In genomic region chr10:93440591-93441012, GRCh38 we compare ENCODE assay signal across 14 cellular contexts. TPM values are rescaled to one million over a fixed set of nuclear protein-coding genes. Genes with fewer than 3 reads are reported as not detected.
A peak's percentile ranks its signal among the peaks of the same experiment; 100 is the strongest.
DNase-seq lines count a peak whose midpoint lies in the region; ATAC-seq, FAIRE-seq and TF ChIP-seq lines count a peak whose summit lies in the region.
"Had no signal": no experiment of that assay in that cellular context is flagged by ENCODE, and none has a peak within 500 bp of the region (broad histone marks: within the 10 kb centered on the region; RNA-seq: fewer than 3 reads in every experiment).

No MANE protein-coding gene starts in this region.

- intact Hi-C loops in HCT116 (cut with micrococcal nuclease) = no loop called here
- intact Hi-C loops in activated T-helper 2 cell treated with anti-CD3 and anti-CD28 coated beads, Interferon-gamma antibody, Interleukin-2, Interleukin-4, amounts not matched to agents 10 μg/mL and 5 μg/mL and 100 μg/mL, durations not matched to agents 14 hours and 24 hours and 36 hours (cut with micrococcal nuclease) = no loop called here

- H3K4me2 ChIP-seq in HCT116 (ENCODE audit: low read length) (peak overlapping the region; percentile 59), keratinocyte (ENCODE audit: control insufficient read depth, extremely low read depth, insufficient read depth, low read depth, low read length) (no peak overlapping the region)

- no peaks in the 10 kb centered on the region for H3K27me3 ChIP-seq in HCT116 (ENCODE audit: insufficient read depth, low read length)
- H3K27me3 ChIP-seq in adipocyte (replicated peaks; ENCODE audit: control insufficient read depth, insufficient read depth, low read length) = no peaks in the 10 kb centered on the region
- no peaks in the 10 kb centered on the region for H3K27me3 ChIP-seq in keratinocyte (ENCODE audit: control insufficient read depth, extremely low read depth, insufficient read depth, low read length)
- H3K27me3 ChIP-seq in suprapubic skin = no peaks in the 10 kb centered on the region

- POLR2A ChIA-PET in HCT116 (lab: Charles Lee) = interaction anchor here (0.7 to 4.3 kb wide), 8 partner anchors 21 to 46 kb away, joined by 3 to 22 read pairs (median 6); partner anchors contain the start of gene MYOF

- H3K27ac Mint-ChIP-seq in activated T-helper 2 cell treated with anti-CD3 and anti-CD28 coated beads, Interferon-gamma antibody, Interleukin-2, Interleukin-4, amounts not matched to agents 10 μg/mL and 5 μg/mL and 100 μg/mL, durations not matched to agents 14 hours and 24 hours and 36 hours = no peak overlapping the region
- H3K27ac Mint-ChIP-seq: activated CD8-positive, alpha-beta memory T cell treated with anti-CD3 and anti-CD28 coated beads, Interleukin-2, amount 10 ng/mL, durations not matched to agents 7 days and 5 days; dendritic cell treated with granulocyte-macrophage colony-stimulating factor and Interleukin-4, amounts not matched to agents 40 ng/mL and 50 ng/mL, for 4 days had no signal

- 20% methylated on average over 2 of the region's 2 CpGs for WGBS in suprapubic skin

- dilution Hi-C loops in keratinocyte (cut with MboI; ENCODE audit: extremely low pct_ligation_motif_present, low sequenced_read_pairs) = no loop called here

- TF ChIP-seq RAD21 in HCT116 (IDR thresholded peaks at IDR 0.05; ENCODE audit: low read depth) = no peak

- H3K27me3 Mint-ChIP-seq in activated T-helper 2 cell treated with anti-CD3 and anti-CD28 coated beads, Interferon-gamma antibody, Interleukin-2, Interleukin-4, amounts not matched to agents 10 μg/mL and 5 μg/mL and 100 μg/mL, durations not matched to agents 14 hours and 24 hours and 36 hours (ENCODE audit: low read depth) = no peaks in the 10 kb centered on the region
- H3K27me3 Mint-ChIP-seq: activated CD8-positive, alpha-beta memory T cell treated with anti-CD3 and anti-CD28 coated beads, Interleukin-2, amount 10 ng/mL, durations not matched to agents 7 days and 5 days; dendritic cell treated with granulocyte-macrophage colony-stimulating factor and Interleukin-4, amounts not matched to agents 40 ng/mL and 50 ng/mL, for 4 days had no signal

- DNase-seq in HCT116 (ENCODE audit: low read depth, low spot score) (no peak), adipocyte (ENCODE audit: low read depth) (peak; percentile 77), keratinocyte (ENCODE audit: low read depth, low spot score) (no peak), suprapubic skin (ENCODE audit: low spot score in 2 of 2) (no peak), epidermal melanocyte (ENCODE audit: insufficient read length, low spot score) (no peak), NCI-H526 (lab: John Stamatoyannopoulos, UW) (no peak), inferior parietal cortex (ENCODE audit: extremely low spot score) (no peak)
- no peak for DNase-seq in activated T-helper 2 cell treated with anti-CD3 and anti-CD28 coated beads, Interferon-gamma antibody, Interleukin-2, Interleukin-4, amounts not matched to agents 10 μg/mL and 5 μg/mL and 100 μg/mL, durations not matched to agents 14 hours and 24 hours and 36 hours (ENCODE audit: low spot score)
- DNase-seq: activated CD8-positive, alpha-beta memory T cell treated with anti-CD3 and anti-CD28 coated beads, Interleukin-2, amount 10 ng/mL, durations not matched to agents 7 days and 5 days; GF-D8; MV-4-11; stimulated activated CD4-positive, alpha-beta T cell treated with anti-CD3 and anti-CD28 coated beads, Interleukin-4, amount 100 ng/mL, for 24 hours had no signal

- H3K36me3 Mint-ChIP-seq in activated T-helper 2 cell treated with anti-CD3 and anti-CD28 coated beads, Interferon-gamma antibody, Interleukin-2, Interleukin-4, amounts not matched to agents 10 μg/mL and 5 μg/mL and 100 μg/mL, durations not matched to agents 14 hours and 24 hours and 36 hours (ENCODE audit: low read depth) = no peaks in the 10 kb centered on the region
- H3K36me3 Mint-ChIP-seq: activated CD8-positive, alpha-beta memory T cell treated with anti-CD3 and anti-CD28 coated beads, Interleukin-2, amount 10 ng/mL, durations not matched to agents 7 days and 5 days had no signal

- no peak for ATAC-seq in HCT116
- ATAC-seq: activated CD8-positive, alpha-beta memory T cell treated with anti-CD3 and anti-CD28 coated beads, Interleukin-2, amount 10 ng/mL, durations not matched to agents 7 days and 5 days had no signal

- peaks cover 99% of the 10 kb centered on the region for H3K79me2 ChIP-seq in HCT116 (ENCODE audit: insufficient read depth, low read length)
- H3K79me2 ChIP-seq in keratinocyte (ENCODE audit: control insufficient read depth, insufficient read depth, low read length) = peaks cover 59% of the 10 kb centered on the region

- H3K9me3 ChIP-seq in HCT116 (ENCODE audit: control insufficient read depth in 1 of 2, insufficient read depth in 1 of 2, low read depth in 1 of 2, low read length in 2 of 2) = no peaks in the 10 kb centered on the region
- H3K9me3 ChIP-seq in adipocyte (ENCODE audit: control insufficient read depth, low read length) = no peaks in the 10 kb centered on the region
- no peaks in the 10 kb centered on the region for H3K9me3 ChIP-seq in keratinocyte (ENCODE audit: control insufficient read depth, low read depth, low read length)
- no peaks in the 10 kb centered on the region for H3K9me3 ChIP-seq in suprapubic skin

- H3K4me1 Mint-ChIP-seq in activated T-helper 2 cell treated with anti-CD3 and anti-CD28 coated beads, Interferon-gamma antibody, Interleukin-2, Interleukin-4, amounts not matched to agents 10 μg/mL and 5 μg/mL and 100 μg/mL, durations not matched to agents 14 hours and 24 hours and 36 hours (ENCODE audit: low read depth) = peaks cover 3% of the 10 kb centered on the region
- H3K4me1 Mint-ChIP-seq: activated CD8-positive, alpha-beta memory T cell treated with anti-CD3 and anti-CD28 coated beads, Interleukin-2, amount 10 ng/mL, durations not matched to agents 7 days and 5 days had no signal

- RAD21 ChIA-PET in HCT116 (lab: Charles Lee; ENCODE audit: low non-redundant PET in 1 of 2, low total read pairs in 2 of 2, uncharacterized antibody in 2 of 2, unreplicated experiment in 2 of 2) = interaction anchor here (0.6 to 2.0 kb wide), 2 partner anchors 25 to 42 kb away, joined by 6 to 7 read pairs; partner anchors contain the start of gene MYOF (in 1 of the 2)

- no peak for TF ChIP-seq EP300 in suprapubic skin (IDR thresholded peaks at IDR 0.05)

- no TSS peak for BruUV-seq in HCT116 (replicated peaks; lab: Mats Ljungman, UMichigan)

- H4K20me1 ChIP-seq in HCT116 (ENCODE audit: insufficient read depth) (no peaks in the 10 kb centered on the region), keratinocyte (ENCODE audit: control insufficient read depth, extremely low read depth, insufficient read depth, low read length) (no peaks in the 10 kb centered on the region)

- H3K27ac ChIP-seq in HCT116 (ENCODE audit: low read depth, low read length) = peak overlapping the region; percentile 100
- peak overlapping the region; percentile 54 for H3K27ac ChIP-seq in keratinocyte (ENCODE audit: control insufficient read depth, insufficient read depth, low read length)
- peak overlapping the region; percentile 98 for H3K27ac ChIP-seq in suprapubic skin

- H3K9ac ChIP-seq in HCT116 (ENCODE audit: low read length) (peak overlapping the region; percentile 76), adipocyte (ENCODE audit: low read length) (peak overlapping the region; percentile 87), keratinocyte (ENCODE audit: control insufficient read depth, extremely low read depth, insufficient read depth, low read length) (no peak overlapping the region)

- no peak for FAIRE-seq in keratinocyte (lab: Jason Lieb, UNC)

- TF ChIP-seq CTCF in HCT116 (IDR thresholded peaks at IDR 0.05 in 2 of 3, conservative IDR thresholded peaks at IDR 0.05 in 1 of 3; ENCODE audit: borderline replicate concordance in 1 of 3, insufficient read depth in 1 of 3, low read depth in 2 of 3, low read length in 2 of 3) (no peak), keratinocyte (optimal IDR thresholded peaks at IDR 0.05 in 1 of 3, IDR thresholded peaks at IDR 0.05 in 1 of 3, conservative IDR thresholded peaks at IDR 0.05 in 1 of 3; ENCODE audit: extremely low read depth in 1 of 3, insufficient read depth in 2 of 3, low read length in 3 of 3) (no peak), suprapubic skin (IDR thresholded peaks at IDR 0.05) (peak in 1 of 2 donors; percentile 8)

- no peaks in the 10 kb centered on the region for H3K9me3 Mint-ChIP-seq in activated T-helper 2 cell treated with anti-CD3 and anti-CD28 coated beads, Interferon-gamma antibody, Interleukin-2, Interleukin-4, amounts not matched to agents 10 μg/mL and 5 μg/mL and 100 μg/mL, durations not matched to agents 14 hours and 24 hours and 36 hours
- H3K9me3 Mint-ChIP-seq: dendritic cell treated with granulocyte-macrophage colony-stimulating factor and Interleukin-4, amounts not matched to agents 40 ng/mL and 50 ng/mL, for 4 days had no signal

- no peak overlapping the region for H3K4me3 ChIP-seq in HCT116 (replicated peaks in 1 of 2; ENCODE audit: low read depth in 1 of 2, low read length in 2 of 2)
- H3K4me3 ChIP-seq in adipocyte (ENCODE audit: low read length) = peak overlapping the region; percentile 57
- no peak overlapping the region for H3K4me3 ChIP-seq in keratinocyte (ENCODE audit: control insufficient read depth in 2 of 3, extremely low read depth in 1 of 3, insufficient read depth in 2 of 3, low read depth in 1 of 3, low read length in 3 of 3)
- no peak overlapping the region for H3K4me3 ChIP-seq in suprapubic skin
- H3K4me3 ChIP-seq: lung had no signal

- peaks cover 0 to 30% of the 10 kb centered on the region in 2 experiments; a peak in 2 of 4 replicates for H3K36me3 ChIP-seq in HCT116 (ENCODE audit: control insufficient read depth in 1 of 2, insufficient read depth in 2 of 2, low read length in 2 of 2)
- peaks cover 20% of the 10 kb centered on the region for H3K36me3 ChIP-seq in adipocyte (ENCODE audit: control insufficient read depth, insufficient read depth, low read length, severe bottlenecking)
- H3K36me3 ChIP-seq in keratinocyte (ENCODE audit: control insufficient read depth in 2 of 2, extremely low read depth in 1 of 2, insufficient read depth in 2 of 2, low read length in 2 of 2) = peaks cover 13 to 19% of the 10 kb centered on the region in 2 experiments
- no peaks in the 10 kb centered on the region for H3K36me3 ChIP-seq in suprapubic skin

- CTCF ChIA-PET in HCT116 (lab: Charles Lee) = interaction anchor here (1.1 to 2.3 kb wide), 2 partner anchors 35 to 42 kb away, joined by 3 to 14 read pairs; partner anchors contain the start of gene MYOF

- H3K4me3 Mint-ChIP-seq in activated T-helper 2 cell treated with anti-CD3 and anti-CD28 coated beads, Interferon-gamma antibody, Interleukin-2, Interleukin-4, amounts not matched to agents 10 μg/mL and 5 μg/mL and 100 μg/mL, durations not matched to agents 14 hours and 24 hours and 36 hours (ENCODE audit: low read depth) = no peak overlapping the region
- H3K4me3 Mint-ChIP-seq: activated CD8-positive, alpha-beta memory T cell treated with anti-CD3 and anti-CD28 coated beads, Interleukin-2, amount 10 ng/mL, durations not matched to agents 7 days and 5 days; dendritic cell treated with granulocyte-macrophage colony-stimulating factor and Interleukin-4, amounts not matched to agents 40 ng/mL and 50 ng/mL, for 4 days had no signal

- H3K9me2 ChIP-seq in HCT116 (ENCODE audit: insufficient read depth) = no peaks in the 10 kb centered on the region

- H2AFZ ChIP-seq in HCT116 (ENCODE audit: low read depth, low read length, poor library complexity, severe bottlenecking) = no peak overlapping the region
- no peak overlapping the region for H2AFZ ChIP-seq in keratinocyte (ENCODE audit: control insufficient read depth, low read length)

- H3K4me1 ChIP-seq in HCT116 (ENCODE audit: control insufficient read depth in 1 of 2, insufficient read depth in 2 of 2, low read length in 2 of 2) (peaks cover 95 to 100% of the 10 kb centered on the region in 2 experiments), adipocyte (ENCODE audit: control insufficient read depth, insufficient read depth, low read length) (peaks cover 69% of the 10 kb centered on the region), keratinocyte (ENCODE audit: control insufficient read depth, extremely low read depth, insufficient read depth, low read length) (peaks cover 80% of the 10 kb centered on the region), suprapubic skin (peaks cover 94% of the 10 kb centered on the region)

- H3K9me1 ChIP-seq in keratinocyte (ENCODE audit: control insufficient read depth, extremely low read depth, insufficient read depth, low read length) = no peaks in the 10 kb centered on the region

- TF ChIP-seq POLR2A in HCT116 (IDR thresholded peaks at IDR 0.05; ENCODE audit: borderline replicate concordance, extremely low read depth, insufficient read depth, insufficient read length) (no peak), suprapubic skin (IDR thresholded peaks at IDR 0.05) (no peak)

RNA-seq across cellular contexts. Expression of gene MYOF, which starts 41.5 kb away (rescaled TPM):
- total RNA-seq in HCT116 (2021; ENCODE audit: unreplicated experiment) = 250 TPM
- polyA plus RNA-seq in HCT116 (2012) = 119 and 134 TPM in 2 replicates
- 174 to 276 TPM (median 232 TPM) in 3 replicates for polyA plus RNA-seq in keratinocyte
- polyA plus RNA-seq in keratinocyte (2011; ENCODE audit: low read depth) = 146 TPM
- polyA plus RNA-seq in keratinocyte (2011; cell fraction: cytosol; rRNA removed) = 192 and 235 TPM in 2 replicates
- polyA plus RNA-seq in keratinocyte (2011; cell fraction: nucleus; rRNA removed) = 583 and 631 TPM in 2 replicates
- polyA plus RNA-seq in keratinocyte (2012; ENCODE audit: low replicate concordance) = 83.5 and 285 TPM in 2 replicates
- polyA minus RNA-seq in keratinocyte = 141 to 248 TPM (median 172 TPM) in 3 replicates
- polyA minus RNA-seq in keratinocyte (2011; cell fraction: cytosol; rRNA and poly(A)+ RNA removed) = 189 TPM
- polyA minus RNA-seq in keratinocyte (2011; cell fraction: nucleus; rRNA and poly(A)+ RNA removed) = 354 and 681 TPM in 2 replicates
- 100 to 1,000 TPM in 3 of 4 donors, 10 to 100 TPM in 1; 77.8 to 174 (median 116) TPM for total RNA-seq in suprapubic skin
- total RNA-seq in activated T-helper 2 cell treated with anti-CD3 and anti-CD28 coated beads, Interferon-gamma antibody, Interleukin-2, Interleukin-4, amounts not matched to agents 10 μg/mL and 5 μg/mL and 100 μg/mL, durations not matched to agents 14 hours and 24 hours and 36 hours = 32.5 and 33.2 TPM in 2 replicates

RNA-seq across cellular contexts. Expression of gene CEP55, which starts 55.8 kb away (rescaled TPM):
- total RNA-seq in HCT116 (2021; ENCODE audit: unreplicated experiment) (63.7 TPM), suprapubic skin (1 to 10 TPM; 1.4 to 4.3 (median 2.8) TPM)
- 24.8 and 38.0 TPM in 2 replicates for polyA plus RNA-seq in HCT116 (2012)
- 3.2 to 25.4 TPM (median 17.7 TPM) in 3 replicates for polyA plus RNA-seq in keratinocyte
- polyA plus RNA-seq in keratinocyte (2011; ENCODE audit: low read depth) = 0.46 TPM
- 4.9 and 10.4 TPM in 2 replicates for polyA plus RNA-seq in keratinocyte (2011; cell fraction: cytosol; rRNA removed)
- 2.4 and 3.3 TPM in 2 replicates for polyA plus RNA-seq in keratinocyte (2011; cell fraction: nucleus; rRNA removed)
- 0.21 and 17.6 TPM in 2 replicates for polyA plus RNA-seq in keratinocyte (2012; ENCODE audit: low replicate concordance)
- 1.4 to 9.8 TPM (median 1.9 TPM) in 3 replicates for polyA minus RNA-seq in keratinocyte
- polyA minus RNA-seq in keratinocyte (2011; cell fraction: cytosol; rRNA and poly(A)+ RNA removed) = 2.1 TPM
- 0.95 and 2.1 TPM in 2 replicates for polyA minus RNA-seq in keratinocyte (2011; cell fraction: nucleus; rRNA and poly(A)+ RNA removed)
- total RNA-seq in activated T-helper 2 cell treated with anti-CD3 and anti-CD28 coated beads, Interferon-gamma antibody, Interleukin-2, Interleukin-4, amounts not matched to agents 10 μg/mL and 5 μg/mL and 100 μg/mL, durations not matched to agents 14 hours and 24 hours and 36 hours = 72.6 and 76.1 TPM in 2 replicates

Comparison
In these comparisons a context has a peak if more than half of its experiments do, and no peak if none do; other contexts are left out.
1. RNA of gene CEP55, which starts 55.8 kb away (total RNA-seq): 72.6 to 76.1 TPM in activated T-helper 2 cell treated with anti-CD3 and anti-CD28 coated beads, Interferon-gamma antibody, Interleukin-2, Interleukin-4, amounts not matched to agents 10 μg/mL and 5 μg/mL and 100 μg/mL, durations not matched to agents 14 hours and 24 hours and 36 hours and 63.7 TPM in HCT116 (single experiment); 1.4 to 4.3 TPM in suprapubic skin; every median in the first group is over 10 times any median in the second.
2. Peak in every context shown above with its lines, with median percentiles within 50 percentile points of each other: H3K27ac ChIP-seq.